In the genomic region with DNA sequence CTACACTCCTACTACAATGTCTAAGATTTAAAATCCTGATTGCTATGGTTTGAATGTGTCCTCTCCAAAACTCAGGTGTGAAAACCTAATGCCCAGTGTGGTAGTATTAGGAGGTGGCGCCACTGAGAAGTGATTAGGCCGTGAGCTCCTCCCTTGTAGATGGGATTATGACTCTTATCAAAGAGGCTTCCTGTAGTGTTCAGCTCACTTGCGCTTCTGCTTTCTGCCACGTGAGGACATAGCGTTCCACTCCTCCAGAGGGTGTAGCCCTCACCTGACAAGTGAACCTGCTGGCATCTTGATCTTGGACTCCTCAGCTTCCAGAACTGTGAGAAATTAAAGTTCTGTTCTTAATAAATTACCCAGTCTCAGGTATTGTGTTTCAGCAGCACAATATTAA, we compare ENCODE assay signal across 8 cellular contexts. TPM values are rescaled to one million over a fixed set of nuclear protein-coding genes. Genes with fewer than 3 reads are reported as not detected.
DNase-seq lines count a peak whose midpoint lies in the region; FAIRE-seq and TF ChIP-seq lines count a peak whose summit lies in the region.

No MANE protein-coding gene starts in this region.

- H3K4me3 ChIP-seq in bronchial epithelial cell (ENCODE audit: low read depth, low read length): no peak overlapping the region
- H3K4me3 ChIP-seq in stomach: no peak overlapping the region

- no peak for TF ChIP-seq EP300 in stomach (IDR thresholded peaks at IDR 0.05)

- TF ChIP-seq CTCF in bronchial epithelial cell (IDR thresholded peaks at IDR 0.05; ENCODE audit: insufficient read depth, low read length, severe bottlenecking) (peak; percentile 21), stomach (IDR thresholded peaks at IDR 0.05) (no peak)

- H3K4me1 ChIP-seq in stomach: no peaks in the 10 kb centered on the region

- WGBS in stomach, 5 donors: 16 to 35% (median 23%) methylated on average over 5 of the region's 5 CpGs

- intact Hi-C loops in stomach (cut with DNase I; ENCODE audit: low total_unique reads): no loop called here

- H3K36me3 ChIP-seq in bronchial epithelial cell (ENCODE audit: control insufficient read depth, insufficient read depth, low read length) (no peaks in the 10 kb centered on the region), stomach (no peaks in the 10 kb centered on the region)

- peak; percentile 16 for DNase-seq in stimulated activated CD4-positive, alpha-beta T cell treated with anti-CD3 and anti-CD28 coated beads, Interleukin-15, amount 100 ng/mL, for 24 hours
- DNase-seq in stimulated activated CD4-positive, alpha-beta T cell treated with anti-CD3 and anti-CD28 coated beads, Interleukin-12 subunit alpha, Interleukin-12 subunit beta, amount 100 ng/mL, for 4 hours: no peak
- DNase-seq in NOMO-1 treated with DMSO at 0.1 percent for 48 hours (lab: John Stamatoyannopoulos, UW; ENCODE audit: unreplicated experiment) (peak; percentile 70), bronchial epithelial cell (ENCODE audit: low read depth) (peak; percentile 64), stomach (peak; percentile 41), GM19240 (ENCODE audit: insufficient read length, low spot score) (no peak), NCI-H1436 (lab: John Stamatoyannopoulos, UW) (no peak), GOT3 (lab: John Stamatoyannopoulos, UW) (no peak)

- H3K9me3 ChIP-seq in stomach: no peaks in the 10 kb centered on the region

- FAIRE-seq in bronchial epithelial cell (lab: Jason Lieb, UNC): no peak

- TF ChIP-seq POLR2A in stomach (IDR thresholded peaks at IDR 0.05): no peak

- no peak overlapping the region for H3K27ac ChIP-seq in stomach

- H3K27me3 ChIP-seq in bronchial epithelial cell (ENCODE audit: control insufficient read depth, insufficient read depth, low read length) (peaks cover 2% of the 10 kb centered on the region), stomach (no peaks in the 10 kb centered on the region)

RNA-seq across cellular contexts. Expression of a gene that starts 33.0 kb away (rescaled TPM):
- 0.53 and 0.77 TPM in 2 replicates for total RNA-seq in bronchial epithelial cell
- total RNA-seq in stomach: 10 to 100 TPM in 2 of 5 donors, 1 to 10 TPM in 3; 2.3 to 70.1 (median 4.1) TPM
- 1 to 10 TPM; 2.4 to 8.5 (median 5.5) TPM for polyA plus RNA-seq in stomach

RNA-seq across cellular contexts. Expression of a gene that starts 49.3 kb away (rescaled TPM):
- 279 and 345 TPM in 2 replicates for total RNA-seq in bronchial epithelial cell
- total RNA-seq in stomach: 100 to 1,000 TPM in 3 of 5 donors, 10 to 100 TPM in 2; 27.5 to 259 (median 159) TPM
- polyA plus RNA-seq in stomach: 100 to 1,000 TPM; 137 to 302 (median 263) TPM

Comparison
In these comparisons a context has a peak if more than half of its experiments do, and no peak if none do; other contexts are left out.
1. DNase-seq: peak in stimulated activated CD4-positive, alpha-beta T cell treated with anti-CD3 and anti-CD28 coated beads, Interleukin-15, amount 100 ng/mL, for 24 hours (single experiment), NOMO-1 treated with DMSO at 0.1 percent for 48 hours (single experiment), bronchial epithelial cell (single experiment) and stomach (single experiment); none in stimulated activated CD4-positive, alpha-beta T cell treated with anti-CD3 and anti-CD28 coated beads, Interleukin-12 subunit alpha, Interleukin-12 subunit beta, amount 100 ng/mL, for 4 hours (single experiment), GM19240 (single experiment), NCI-H1436 (single experiment) and GOT3 (single experiment).